ENCODE assay signal across 9 cellular contexts in the genomic region with DNA sequence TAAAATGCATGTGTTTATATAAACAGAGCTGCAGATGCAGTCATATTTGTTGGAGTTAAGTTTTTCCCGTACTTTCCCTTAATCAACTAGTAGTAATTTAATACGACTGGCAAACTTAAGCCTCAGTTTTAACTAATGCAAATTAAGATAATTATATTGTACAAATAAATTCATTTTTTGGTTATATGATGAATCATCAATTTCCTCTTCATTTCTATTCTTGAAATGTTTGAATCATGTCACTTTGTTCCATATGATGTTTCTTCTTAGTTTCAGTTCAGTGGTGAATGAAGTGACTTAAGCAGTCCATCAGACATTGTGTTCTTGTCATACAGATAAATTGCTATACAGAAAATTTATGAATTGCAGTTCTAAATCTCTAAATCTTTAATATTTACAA.
"Had no signal": no experiment of that assay in that cellular context is flagged by ENCODE, and none has a peak within 500 bp of the region (broad histone marks: within the 10 kb centered on the region; RNA-seq: fewer than 3 reads in every experiment).

No MANE protein-coding gene starts in this region.

- FAIRE-seq: H1, H54, HTR-8/SVneo had no signal

- H2AFZ ChIP-seq: GM23338 had no signal

- H3K27ac ChIP-seq: HL-60, KMS-11 had no signal

- H3K4me2 ChIP-seq: GM23338, KMS-11 had no signal

- ATAC-seq: GM23338 had no signal

- H3K4me3 ChIP-seq: GM23338 had no signal

- DNase-seq: H9, HCEC 1CT, KBM-7 had no signal

- H3K9ac ChIP-seq: KMS-11 had no signal

- H3K27ac Mint-ChIP-seq: GM23338, H9 had no signal

- H3K9me3 Mint-ChIP-seq: GM23338, H9 had no signal

- H3K4me3 Mint-ChIP-seq: GM23338, H9 had no signal

- H3K4me1 Mint-ChIP-seq: GM23338, H9 had no signal
